Comparison of ENCODE assay signal across 1 cellular context in the genomic region with DNA sequence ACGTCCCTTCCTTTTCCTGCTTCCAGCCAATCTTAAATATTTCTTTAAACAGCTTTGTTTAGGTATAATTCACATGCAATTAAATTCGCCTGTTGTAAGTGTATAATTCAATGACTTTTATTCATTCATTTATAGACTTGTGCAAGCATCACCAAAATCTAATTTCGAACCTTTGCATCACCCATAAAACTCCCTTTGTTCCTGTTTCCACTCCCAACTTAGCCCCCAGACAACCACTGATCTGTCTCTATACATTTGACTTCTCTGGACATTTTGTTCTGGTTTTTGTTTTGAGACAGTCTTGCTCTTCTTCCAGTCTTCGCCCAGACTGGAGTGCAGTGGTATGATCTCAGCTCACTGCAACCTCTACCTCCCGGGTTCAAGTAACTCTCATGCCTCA.
TF ChIP-seq lines count a peak whose summit lies in the region.

No MANE protein-coding gene starts in this region.

TF ChIP-seq in K562, 482 proteins besides CTCF, POLR2A, EP300 and RAD21:
- TF ChIP-seq, protein P1, sequence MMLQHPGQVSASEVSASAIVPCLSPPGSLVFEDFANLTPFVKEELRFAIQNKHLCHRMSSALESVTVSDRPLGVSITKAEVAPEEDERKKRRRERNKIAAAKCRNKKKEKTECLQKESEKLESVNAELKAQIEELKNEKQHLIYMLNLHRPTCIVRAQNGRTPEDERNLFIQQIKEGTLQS (IDR thresholded peaks at IDR 0.05), result 0 out of 2 replicates have a peak, but pooled peaks have one; percentile 12
- TF ChIP-seq, protein P1 (CRISPR knock-in tag; conservative IDR thresholded peaks at IDR 0.05), result no peak
- TF ChIP-seq CEBPG (CRISPR knock-in tag; IDR thresholded peaks at IDR 0.05), result peak; percentile 63
- TF ChIP-seq CEBPG (tag; conservative IDR thresholded peaks at IDR 0.05 in 1 of 2, IDR thresholded peaks at IDR 0.05 in 1 of 2), result 0 out of 4 replicates have a peak, but pooled peaks of 1 of the 2 experiments have one; percentile 41
- TF ChIP-seq CBFA2T3 (IDR thresholded peaks at IDR 0.05), result no peak
